ENCODE assay signal across 1 cellular context in genomic region chr5:14212838-14213237, GRCh38.
TF ChIP-seq lines count a peak whose summit lies in the region.

No MANE protein-coding gene starts in this region.

TF ChIP-seq in GM23338, 12 proteins besides CTCF, POLR2A, EP300 and RAD21 (continued from another document):
- TF ChIP-seq ZNF462 (CRISPR knock-in tag; IDR thresholded peaks at IDR 0.05), result no peak
- TF ChIP-seq POLR2AphosphoS5 (IDR thresholded peaks at IDR 0.05; ENCODE audit: low read depth), result no peak
- TF ChIP-seq ZNF331 (CRISPR knock-in tag; IDR thresholded peaks at IDR 0.05; ENCODE audit: low read depth), result no peak
- TF ChIP-seq ZNF114 (CRISPR knock-in tag; IDR thresholded peaks at IDR 0.05), result no peak
- no peak for TF ChIP-seq JUNB (IDR thresholded peaks at IDR 0.05; ENCODE audit: unreplicated experiment)
